1 cellular context compared by ENCODE assay signal in the genomic region with DNA sequence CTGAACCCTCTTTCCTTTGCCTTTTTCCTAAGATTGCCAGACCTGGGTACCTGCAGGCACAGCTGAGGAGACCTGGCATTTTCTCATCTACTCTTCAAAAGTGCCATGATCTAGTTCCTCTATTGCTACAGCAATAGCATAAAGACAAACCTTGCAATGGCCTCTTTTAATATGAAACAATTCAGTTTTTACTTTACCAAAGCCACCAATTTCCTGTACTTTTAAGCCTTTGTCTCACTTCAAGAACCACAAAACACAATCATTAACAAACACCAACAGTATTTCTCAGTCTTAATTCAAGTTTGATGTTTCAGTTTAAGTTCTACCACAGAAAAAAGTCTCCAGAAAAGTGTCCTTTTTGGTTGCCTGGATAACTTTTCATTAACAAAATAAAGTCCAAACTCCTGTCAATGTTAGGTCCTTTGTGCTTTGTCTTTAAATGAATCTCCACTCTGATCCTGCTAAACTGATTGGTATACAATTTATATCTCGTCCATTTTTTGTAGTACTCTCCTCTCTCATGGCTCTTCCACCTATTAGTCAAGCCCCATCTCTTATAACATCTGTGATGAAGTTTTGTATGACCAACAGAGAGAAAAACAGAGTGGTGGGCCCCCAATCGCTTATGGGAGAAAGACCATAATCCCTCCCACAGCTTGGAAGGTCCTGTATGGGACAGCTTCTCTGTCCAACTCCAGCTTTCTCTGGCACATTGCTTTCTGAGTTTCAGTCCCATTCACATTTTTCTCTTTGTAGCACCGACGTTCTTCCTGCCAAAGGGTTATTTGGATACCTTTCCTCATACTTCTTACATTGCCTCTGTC.
TF ChIP-seq lines count a peak whose summit lies in the region.

No MANE protein-coding gene starts in this region.

TF ChIP-seq in GM23338, 12 proteins besides CTCF, POLR2A, EP300 and RAD21 (continued from another document):
- TF ChIP-seq, protein P1, sequence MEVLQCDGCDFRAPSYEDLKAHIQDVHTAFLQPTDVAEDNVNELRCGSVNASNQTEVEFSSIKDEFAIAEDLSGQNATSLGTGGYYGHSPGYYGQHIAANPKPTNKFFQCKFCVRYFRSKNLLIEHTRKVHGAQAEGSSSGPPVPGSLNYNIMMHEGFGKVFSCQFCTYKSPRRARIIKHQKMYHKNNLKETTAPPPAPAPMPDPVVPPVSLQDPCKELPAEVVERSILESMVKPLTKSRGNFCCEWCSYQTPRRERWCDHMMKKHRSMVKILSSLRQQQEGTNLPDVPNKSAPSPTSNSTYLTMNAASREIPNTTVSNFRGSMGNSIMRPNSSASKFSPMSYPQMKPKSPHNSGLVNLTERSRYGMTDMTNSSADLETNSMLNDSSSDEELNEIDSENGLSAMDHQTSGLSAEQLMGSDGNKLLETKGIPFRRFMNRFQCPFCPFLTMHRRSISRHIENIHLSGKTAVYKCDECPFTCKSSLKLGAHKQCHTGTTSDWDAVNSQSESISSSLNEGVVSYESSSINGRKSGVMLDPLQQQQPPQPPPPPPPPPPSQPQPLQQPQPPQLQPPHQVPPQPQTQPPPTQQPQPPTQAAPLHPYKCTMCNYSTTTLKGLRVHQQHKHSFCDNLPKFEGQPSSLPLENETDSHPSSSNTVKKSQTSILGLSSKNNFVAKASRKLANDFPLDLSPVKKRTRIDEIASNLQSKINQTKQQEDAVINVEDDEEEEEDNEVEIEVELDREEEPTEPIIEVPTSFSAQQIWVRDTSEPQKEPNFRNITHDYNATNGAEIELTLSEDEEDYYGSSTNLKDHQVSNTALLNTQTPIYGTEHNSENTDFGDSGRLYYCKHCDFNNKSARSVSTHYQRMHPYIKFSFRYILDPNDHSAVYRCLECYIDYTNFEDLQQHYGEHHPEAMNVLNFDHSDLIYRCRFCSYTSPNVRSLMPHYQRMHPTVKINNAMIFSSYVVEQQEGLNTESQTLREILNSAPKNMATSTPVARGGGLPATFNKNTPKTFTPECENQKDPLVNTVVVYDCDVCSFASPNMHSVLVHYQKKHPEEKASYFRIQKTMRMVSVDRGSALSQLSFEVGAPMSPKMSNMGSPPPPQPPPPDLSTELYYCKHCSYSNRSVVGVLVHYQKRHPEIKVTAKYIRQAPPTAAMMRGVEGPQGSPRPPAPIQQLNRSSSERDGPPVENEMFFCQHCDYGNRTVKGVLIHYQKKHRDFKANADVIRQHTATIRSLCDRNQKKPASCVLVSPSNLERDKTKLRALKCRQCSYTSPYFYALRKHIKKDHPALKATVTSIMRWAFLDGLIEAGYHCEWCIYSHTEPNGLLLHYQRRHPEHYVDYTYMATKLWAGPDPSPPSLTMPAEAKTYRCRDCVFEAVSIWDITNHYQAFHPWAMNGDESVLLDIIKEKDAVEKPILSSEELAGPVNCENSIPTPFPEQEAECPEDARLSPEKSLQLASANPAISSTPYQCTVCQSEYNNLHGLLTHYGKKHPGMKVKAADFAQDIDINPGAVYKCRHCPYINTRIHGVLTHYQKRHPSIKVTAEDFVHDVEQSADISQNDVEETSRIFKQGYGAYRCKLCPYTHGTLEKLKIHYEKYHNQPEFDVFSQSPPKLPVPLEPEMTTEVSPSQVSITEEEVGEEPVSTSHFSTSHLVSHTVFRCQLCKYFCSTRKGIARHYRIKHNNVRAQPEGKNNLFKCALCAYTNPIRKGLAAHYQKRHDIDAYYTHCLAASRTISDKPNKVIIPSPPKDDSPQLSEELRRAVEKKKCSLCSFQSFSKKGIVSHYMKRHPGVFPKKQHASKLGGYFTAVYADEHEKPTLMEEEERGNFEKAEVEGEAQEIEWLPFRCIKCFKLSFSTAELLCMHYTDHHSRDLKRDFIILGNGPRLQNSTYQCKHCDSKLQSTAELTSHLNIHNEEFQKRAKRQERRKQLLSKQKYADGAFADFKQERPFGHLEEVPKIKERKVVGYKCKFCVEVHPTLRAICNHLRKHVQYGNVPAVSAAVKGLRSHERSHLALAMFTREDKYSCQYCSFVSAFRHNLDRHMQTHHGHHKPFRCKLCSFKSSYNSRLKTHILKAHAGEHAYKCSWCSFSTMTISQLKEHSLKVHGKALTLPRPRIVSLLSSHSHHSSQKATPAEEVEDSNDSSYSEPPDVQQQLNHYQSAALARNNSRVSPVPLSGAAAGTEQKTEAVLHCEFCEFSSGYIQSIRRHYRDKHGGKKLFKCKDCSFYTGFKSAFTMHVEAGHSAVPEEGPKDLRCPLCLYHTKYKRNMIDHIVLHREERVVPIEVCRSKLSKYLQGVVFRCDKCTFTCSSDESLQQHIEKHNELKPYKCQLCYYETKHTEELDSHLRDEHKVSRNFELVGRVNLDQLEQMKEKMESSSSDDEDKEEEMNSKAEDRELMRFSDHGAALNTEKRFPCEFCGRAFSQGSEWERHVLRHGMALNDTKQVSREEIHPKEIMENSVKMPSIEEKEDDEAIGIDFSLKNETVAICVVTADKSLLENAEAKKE (CRISPR knock-in tag; IDR thresholded peaks at IDR 0.05) = no peak
- TF ChIP-seq, protein P2, sequence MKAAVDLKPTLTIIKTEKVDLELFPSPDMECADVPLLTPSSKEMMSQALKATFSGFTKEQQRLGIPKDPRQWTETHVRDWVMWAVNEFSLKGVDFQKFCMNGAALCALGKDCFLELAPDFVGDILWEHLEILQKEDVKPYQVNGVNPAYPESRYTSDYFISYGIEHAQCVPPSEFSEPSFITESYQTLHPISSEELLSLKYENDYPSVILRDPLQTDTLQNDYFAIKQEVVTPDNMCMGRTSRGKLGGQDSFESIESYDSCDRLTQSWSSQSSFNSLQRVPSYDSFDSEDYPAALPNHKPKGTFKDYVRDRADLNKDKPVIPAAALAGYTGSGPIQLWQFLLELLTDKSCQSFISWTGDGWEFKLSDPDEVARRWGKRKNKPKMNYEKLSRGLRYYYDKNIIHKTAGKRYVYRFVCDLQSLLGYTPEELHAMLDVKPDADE (IDR thresholded peaks at IDR 0.05) = no peak
- no peak for TF ChIP-seq EZH2 (IDR thresholded peaks at IDR 0.05; ENCODE audit: low read depth, unreplicated experiment)
- no peak for TF ChIP-seq EZH2phosphoT487 (IDR thresholded peaks at IDR 0.05; ENCODE audit: unreplicated experiment)
- no peak for TF ChIP-seq CREB1 (CRISPR knock-in tag; IDR thresholded peaks at IDR 0.05; ENCODE audit: low read depth)
